ENCODE assay signal across 19 cellular contexts in the genomic region with DNA sequence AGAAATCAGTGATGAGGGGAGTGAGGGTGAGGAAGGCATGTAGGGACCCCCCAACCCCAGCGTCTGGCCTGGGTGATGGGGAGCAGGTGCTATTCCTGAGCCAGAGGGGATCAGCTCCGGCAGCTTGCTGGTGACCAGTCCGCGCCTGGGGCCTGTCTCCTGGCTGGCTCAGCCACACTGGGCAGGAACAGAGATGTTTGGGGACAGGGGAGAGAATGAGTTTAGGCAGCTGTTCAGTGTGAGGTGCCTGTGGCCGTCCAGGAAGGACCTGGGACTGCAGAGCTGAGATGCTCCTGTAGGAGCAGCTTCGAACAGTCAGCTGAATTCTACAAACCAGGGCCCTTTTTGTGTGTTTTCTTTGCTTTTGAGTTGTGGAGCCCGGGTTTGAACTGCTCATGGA. TPM values are rescaled to one million over a fixed set of nuclear protein-coding genes. Genes with fewer than 3 reads are reported as not detected.
DNase-seq lines count a peak whose midpoint lies in the region; ATAC-seq and TF ChIP-seq lines count a peak whose summit lies in the region.
"Had no signal": no experiment of that assay in that cellular context is flagged by ENCODE, and none has a peak within 500 bp of the region (broad histone marks: within the 10 kb centered on the region; RNA-seq: fewer than 3 reads in every experiment).

No MANE protein-coding gene starts in this region.

- WGBS in stomach, 5 donors = 73 to 88% (median 84%) methylated on average over 7 of the region's 7 CpGs

- BruUV-seq in OCI-LY7 (replicated peaks; lab: Mats Ljungman, UMichigan) = no TSS peak

- DNase-seq in activated CD8-positive, alpha-beta T cell treated with anti-CD3 and anti-CD28 coated beads, Interleukin-2, amount 10 ng/mL, durations not matched to agents 7 days and 5 days = no peak
- DNase-seq in activated CD8-positive, alpha-beta T cell treated with anti-CD3 and anti-CD28 coated beads for 36 hours = no peak
- no peak for DNase-seq in WERI-Rb-1
- no peak for DNase-seq in nephron progenitor cell
- DNase-seq in stomach = no peak
- no peak for DNase-seq in AG08396 (ENCODE audit: low spot score)
- no peak for DNase-seq in OCI-LY7 (ENCODE audit: low spot score)
- DNase-seq: 8988T, COR-L47, DMS53, NCI-H1105, NCI-H1694 treated with DMSO at 0.1 percent for 48 hours, NCI-H226, NCI-H524 treated with DMSO at 0.1 percent for 48 hours, SIG-M5 had no signal

- H3K36me3 ChIP-seq in WERI-Rb-1 (no peaks in the 10 kb centered on the region), stomach (no peaks in the 10 kb centered on the region), OCI-LY7 (ENCODE audit: insufficient read depth, low read length) (no peaks in the 10 kb centered on the region)
- H3K36me3 ChIP-seq: HAP-1 had no signal

- no peak for TF ChIP-seq EP300 in stomach (IDR thresholded peaks at IDR 0.05)

- no peak for TF ChIP-seq POLR2A in stomach (IDR thresholded peaks at IDR 0.05)

- no peaks in the 10 kb centered on the region for H4K20me1 ChIP-seq in OCI-LY7 (ENCODE audit: insufficient read depth, low read length)

- no peak overlapping the region for H3K4me2 ChIP-seq in OCI-LY7 (ENCODE audit: low read length)

- no peak for TF ChIP-seq CTCF in activated CD8-positive, alpha-beta T cell treated with anti-CD3 and anti-CD28 coated beads for 36 hours (IDR thresholded peaks at IDR 0.05)
- TF ChIP-seq CTCF in WERI-Rb-1 (IDR thresholded peaks at IDR 0.05; ENCODE audit: low read depth, low read length) (no peak), nephron progenitor cell (IDR thresholded peaks at IDR 0.05) (no peak), stomach (IDR thresholded peaks at IDR 0.05) (no peak), OCI-LY7 (conservative IDR thresholded peaks at IDR 0.05; ENCODE audit: low read length) (no peak)

- H3K4me1 ChIP-seq in stomach (peaks cover 30 to 57% (median 42%) of the 10 kb centered on the region in 4 donors), OCI-LY7 (ENCODE audit: insufficient read depth, low read length, poor library complexity, severe bottlenecking) (peaks cover 2% of the 10 kb centered on the region)
- H3K4me1 ChIP-seq: HAP-1 had no signal

- H3K27me3 ChIP-seq in WERI-Rb-1 (ENCODE audit: insufficient read depth, low read depth, severe bottlenecking) (no peaks in the 10 kb centered on the region), stomach (no peaks in the 10 kb centered on the region)

- no peak for ATAC-seq in activated CD8-positive, alpha-beta T cell treated with anti-CD3 and anti-CD28 coated beads, Interleukin-2, amount 10 ng/mL, durations not matched to agents 7 days and 5 days
- no peak for ATAC-seq in activated CD8-positive, alpha-beta T cell treated with anti-CD3 and anti-CD28 coated beads for 36 hours
- no peak for ATAC-seq in HG02973 (IDR thresholded peaks at IDR 0.05; ENCODE audit: unreplicated experiment)

- no peaks in the 10 kb centered on the region for H3K9me2 ChIP-seq in OCI-LY7 (ENCODE audit: insufficient read depth, low read length)

- H3K27me3 Mint-ChIP-seq in activated CD8-positive, alpha-beta T cell treated with anti-CD3 and anti-CD28 coated beads, Interleukin-2, amount 10 ng/mL, durations not matched to agents 7 days and 5 days (ENCODE audit: low read depth) = no peaks in the 10 kb centered on the region
- H3K27me3 Mint-ChIP-seq in activated CD8-positive, alpha-beta T cell treated with anti-CD3 and anti-CD28 coated beads for 36 hours = no peaks in the 10 kb centered on the region
- peaks cover 13% of the 10 kb centered on the region for H3K27me3 Mint-ChIP-seq in nephron progenitor cell (ENCODE audit: low read depth, poor library complexity)

- no peak overlapping the region for H3K4me3 ChIP-seq in WERI-Rb-1 (ENCODE audit: low read depth, low read length)
- H3K4me3 ChIP-seq in stomach = no peak overlapping the region
- no peak overlapping the region for H3K4me3 ChIP-seq in OCI-LY7 (ENCODE audit: low read depth, low read length, poor library complexity, severe bottlenecking)
- H3K4me3 ChIP-seq: HAP-1 had no signal

- no peak overlapping the region for H3K4me3 Mint-ChIP-seq in activated CD8-positive, alpha-beta T cell treated with anti-CD3 and anti-CD28 coated beads, Interleukin-2, amount 10 ng/mL, durations not matched to agents 7 days and 5 days
- no peak overlapping the region for H3K4me3 Mint-ChIP-seq in activated CD8-positive, alpha-beta T cell treated with anti-CD3 and anti-CD28 coated beads for 36 hours
- H3K4me3 Mint-ChIP-seq in nephron progenitor cell = no peak overlapping the region

- H3K9me3 ChIP-seq in WERI-Rb-1 (ENCODE audit: severe bottlenecking) (peaks cover 2% of the 10 kb centered on the region), stomach (no peaks in the 10 kb centered on the region), OCI-LY7 (ENCODE audit: low read length) (no peaks in the 10 kb centered on the region)
- H3K9me3 ChIP-seq: HAP-1 had no signal

- H3K4me1 Mint-ChIP-seq in activated CD8-positive, alpha-beta T cell treated with anti-CD3 and anti-CD28 coated beads, Interleukin-2, amount 10 ng/mL, durations not matched to agents 7 days and 5 days (ENCODE audit: low read depth) = peaks cover 12% of the 10 kb centered on the region
- peaks cover 14% of the 10 kb centered on the region for H3K4me1 Mint-ChIP-seq in activated CD8-positive, alpha-beta T cell treated with anti-CD3 and anti-CD28 coated beads for 36 hours (ENCODE audit: low read depth)
- peaks cover 23% of the 10 kb centered on the region for H3K4me1 Mint-ChIP-seq in nephron progenitor cell

- H3K27ac ChIP-seq in WERI-Rb-1 (peak overlapping the region; percentile 55), stomach (peak overlapping the region in 4 of 5 donors; percentile 68 to 80 (median 78)), OCI-LY7 (ENCODE audit: low read depth, low read length, poor library complexity, severe bottlenecking) (no peak overlapping the region)

- intact Hi-C loops in activated CD8-positive, alpha-beta T cell treated with anti-CD3 and anti-CD28 coated beads for 36 hours (cut with micrococcal nuclease) = no loop called here
- intact Hi-C loops in stomach (cut with DNase I; ENCODE audit: low total_unique reads) (no loop called here), OCI-LY7 (cut with micrococcal nuclease; ENCODE audit: unreplicated experiment) (no loop called here)

- no peak overlapping the region for H2AFZ ChIP-seq in OCI-LY7 (ENCODE audit: low read length)

- H3K79me2 ChIP-seq in OCI-LY7 (ENCODE audit: insufficient read depth, low read depth, low read length) = no peaks in the 10 kb centered on the region

- peak overlapping the region; percentile 10 for H3K27ac Mint-ChIP-seq in activated CD8-positive, alpha-beta T cell treated with anti-CD3 and anti-CD28 coated beads, Interleukin-2, amount 10 ng/mL, durations not matched to agents 7 days and 5 days
- H3K27ac Mint-ChIP-seq in activated CD8-positive, alpha-beta T cell treated with anti-CD3 and anti-CD28 coated beads for 36 hours = no peak overlapping the region
- H3K27ac Mint-ChIP-seq in nephron progenitor cell = peak overlapping the region; percentile 14

- no peaks in the 10 kb centered on the region for H3K36me3 Mint-ChIP-seq in activated CD8-positive, alpha-beta T cell treated with anti-CD3 and anti-CD28 coated beads, Interleukin-2, amount 10 ng/mL, durations not matched to agents 7 days and 5 days (ENCODE audit: low read depth)
- H3K36me3 Mint-ChIP-seq in activated CD8-positive, alpha-beta T cell treated with anti-CD3 and anti-CD28 coated beads for 36 hours (ENCODE audit: low read depth) = no peaks in the 10 kb centered on the region
- no peaks in the 10 kb centered on the region for H3K36me3 Mint-ChIP-seq in nephron progenitor cell (ENCODE audit: low read depth)

- POLR2A ChIA-PET in activated CD8-positive, alpha-beta T cell treated with anti-CD3 and anti-CD28 coated beads, Interleukin-2, amount 10 ng/mL, durations not matched to agents 7 days and 5 days (lab: Charles Lee) = interaction anchor here (0.6 to 1.1 kb wide), 2 partner anchors 11 to 22 kb away, joined by 3 read pairs; no protein-coding TSS in a partner anchor
- POLR2A ChIA-PET in activated CD8-positive, alpha-beta T cell treated with anti-CD3 and anti-CD28 coated beads for 36 hours (lab: Charles Lee) = no interaction called here
- POLR2A ChIA-PET in OCI-LY7 (lab: Charles Lee) = no interaction called here

- H3K9me3 Mint-ChIP-seq in activated CD8-positive, alpha-beta T cell treated with anti-CD3 and anti-CD28 coated beads, Interleukin-2, amount 10 ng/mL, durations not matched to agents 7 days and 5 days (ENCODE audit: insufficient read depth) = no peaks in the 10 kb centered on the region
- no peaks in the 10 kb centered on the region for H3K9me3 Mint-ChIP-seq in activated CD8-positive, alpha-beta T cell treated with anti-CD3 and anti-CD28 coated beads for 36 hours
- H3K9me3 Mint-ChIP-seq in nephron progenitor cell = no peaks in the 10 kb centered on the region

- CTCF ChIA-PET in activated CD8-positive, alpha-beta T cell treated with anti-CD3 and anti-CD28 coated beads, Interleukin-2, amount 10 ng/mL, durations not matched to agents 7 days and 5 days (lab: Charles Lee) = no interaction called here
- CTCF ChIA-PET in activated CD8-positive, alpha-beta T cell treated with anti-CD3 and anti-CD28 coated beads for 36 hours (lab: Charles Lee) = no interaction called here
- CTCF ChIA-PET in OCI-LY7 (lab: Charles Lee; ENCODE audit: unreplicated experiment) = no interaction called here

RNA-seq across cellular contexts. Expression of gene SPNS2, which starts 23.2 kb away (rescaled TPM):
- 1 to 10 TPM; 4.0 to 4.2 TPM for total RNA-seq in activated CD8-positive, alpha-beta T cell treated with anti-CD3 and anti-CD28 coated beads, Interleukin-2, amount 10 ng/mL, durations not matched to agents 7 days and 5 days
- 1 to 10 TPM in 1 of 2 experiments, under 1 TPM in 1; 0.95 to 1.2 TPM for total RNA-seq in activated CD8-positive, alpha-beta T cell treated with anti-CD3 and anti-CD28 coated beads for 36 hours
- total RNA-seq in stomach (10 to 100 TPM in 4 of 5 donors, 1 to 10 TPM in 1; 4.1 to 67.7 (median 27.7) TPM), OCI-LY7 (2022) (1.6 TPM in 2 replicates)
- 10 to 100 TPM; 13.7 to 30.0 (median 20.3) TPM for polyA plus RNA-seq in stomach
- total RNA-seq in OCI-LY7 (2014; rRNA removed; shearing (Covaris generic)) = 1.1 and 5.4 TPM in 2 replicates
- total RNA-seq: RPMI7951 had no signal

RNA-seq across cellular contexts. Expression of gene SPNS3, which starts 41.7 kb away (rescaled TPM):
- 10 to 100 TPM; 26.8 to 29.1 TPM for total RNA-seq in activated CD8-positive, alpha-beta T cell treated with anti-CD3 and anti-CD28 coated beads, Interleukin-2, amount 10 ng/mL, durations not matched to agents 7 days and 5 days
- 10 to 100 TPM; 24.7 to 25.7 TPM for total RNA-seq in activated CD8-positive, alpha-beta T cell treated with anti-CD3 and anti-CD28 coated beads for 36 hours
- total RNA-seq in stomach (under 1 TPM in 1 of 5 donors, not detected in 4; 0.92 TPM), OCI-LY7 (2022) (52.3 and 54.6 TPM in 2 replicates)
- polyA plus RNA-seq in stomach = under 1 TPM; 0.37 to 0.61 (median 0.48) TPM
- total RNA-seq in OCI-LY7 (2014; rRNA removed; shearing (Covaris generic)) = 43.8 and 51.2 TPM in 2 replicates
- total RNA-seq: LHCN-M2, RPMI7951 had no signal

Comparison
In these comparisons a context has a peak if more than half of its experiments do, and no peak if none do; other contexts are left out.
1. RNA of gene SPNS3, which starts 41.7 kb away (total RNA-seq): 43.8 to 54.6 TPM in OCI-LY7, 26.8 to 29.1 TPM in activated CD8-positive, alpha-beta T cell treated with anti-CD3 and anti-CD28 coated beads, Interleukin-2, amount 10 ng/mL, durations not matched to agents 7 days and 5 days and 24.7 to 25.7 TPM in activated CD8-positive, alpha-beta T cell treated with anti-CD3 and anti-CD28 coated beads for 36 hours; 0.92 TPM in stomach; every median in the first group is over 10 times any median in the second.